1 cellular context compared by ENCODE assay signal in the genomic region with DNA sequence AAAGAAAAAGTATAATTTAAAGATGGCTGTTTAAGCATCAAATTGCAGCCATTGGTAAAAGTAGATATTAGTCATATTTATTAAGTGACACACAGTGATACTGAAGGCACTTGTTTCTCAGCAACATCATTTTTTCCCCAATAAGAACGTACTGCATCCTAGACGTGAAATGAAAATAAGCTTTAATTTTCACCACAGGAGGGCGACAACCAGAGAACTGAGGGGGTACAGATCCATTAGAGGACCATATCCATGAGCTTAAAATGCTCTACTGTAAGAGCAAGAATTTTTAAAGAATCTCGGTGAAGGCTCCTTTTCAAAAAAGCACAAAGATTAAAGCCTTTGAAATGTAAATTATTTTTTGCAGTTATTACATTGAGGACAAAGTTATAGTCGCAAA.
TF ChIP-seq lines count a peak whose summit lies in the region.

No MANE protein-coding gene starts in this region.

TF ChIP-seq in GM23338, 12 proteins besides CTCF, POLR2A, EP300 and RAD21 (continued from another document):
- TF ChIP-seq, protein P1, sequence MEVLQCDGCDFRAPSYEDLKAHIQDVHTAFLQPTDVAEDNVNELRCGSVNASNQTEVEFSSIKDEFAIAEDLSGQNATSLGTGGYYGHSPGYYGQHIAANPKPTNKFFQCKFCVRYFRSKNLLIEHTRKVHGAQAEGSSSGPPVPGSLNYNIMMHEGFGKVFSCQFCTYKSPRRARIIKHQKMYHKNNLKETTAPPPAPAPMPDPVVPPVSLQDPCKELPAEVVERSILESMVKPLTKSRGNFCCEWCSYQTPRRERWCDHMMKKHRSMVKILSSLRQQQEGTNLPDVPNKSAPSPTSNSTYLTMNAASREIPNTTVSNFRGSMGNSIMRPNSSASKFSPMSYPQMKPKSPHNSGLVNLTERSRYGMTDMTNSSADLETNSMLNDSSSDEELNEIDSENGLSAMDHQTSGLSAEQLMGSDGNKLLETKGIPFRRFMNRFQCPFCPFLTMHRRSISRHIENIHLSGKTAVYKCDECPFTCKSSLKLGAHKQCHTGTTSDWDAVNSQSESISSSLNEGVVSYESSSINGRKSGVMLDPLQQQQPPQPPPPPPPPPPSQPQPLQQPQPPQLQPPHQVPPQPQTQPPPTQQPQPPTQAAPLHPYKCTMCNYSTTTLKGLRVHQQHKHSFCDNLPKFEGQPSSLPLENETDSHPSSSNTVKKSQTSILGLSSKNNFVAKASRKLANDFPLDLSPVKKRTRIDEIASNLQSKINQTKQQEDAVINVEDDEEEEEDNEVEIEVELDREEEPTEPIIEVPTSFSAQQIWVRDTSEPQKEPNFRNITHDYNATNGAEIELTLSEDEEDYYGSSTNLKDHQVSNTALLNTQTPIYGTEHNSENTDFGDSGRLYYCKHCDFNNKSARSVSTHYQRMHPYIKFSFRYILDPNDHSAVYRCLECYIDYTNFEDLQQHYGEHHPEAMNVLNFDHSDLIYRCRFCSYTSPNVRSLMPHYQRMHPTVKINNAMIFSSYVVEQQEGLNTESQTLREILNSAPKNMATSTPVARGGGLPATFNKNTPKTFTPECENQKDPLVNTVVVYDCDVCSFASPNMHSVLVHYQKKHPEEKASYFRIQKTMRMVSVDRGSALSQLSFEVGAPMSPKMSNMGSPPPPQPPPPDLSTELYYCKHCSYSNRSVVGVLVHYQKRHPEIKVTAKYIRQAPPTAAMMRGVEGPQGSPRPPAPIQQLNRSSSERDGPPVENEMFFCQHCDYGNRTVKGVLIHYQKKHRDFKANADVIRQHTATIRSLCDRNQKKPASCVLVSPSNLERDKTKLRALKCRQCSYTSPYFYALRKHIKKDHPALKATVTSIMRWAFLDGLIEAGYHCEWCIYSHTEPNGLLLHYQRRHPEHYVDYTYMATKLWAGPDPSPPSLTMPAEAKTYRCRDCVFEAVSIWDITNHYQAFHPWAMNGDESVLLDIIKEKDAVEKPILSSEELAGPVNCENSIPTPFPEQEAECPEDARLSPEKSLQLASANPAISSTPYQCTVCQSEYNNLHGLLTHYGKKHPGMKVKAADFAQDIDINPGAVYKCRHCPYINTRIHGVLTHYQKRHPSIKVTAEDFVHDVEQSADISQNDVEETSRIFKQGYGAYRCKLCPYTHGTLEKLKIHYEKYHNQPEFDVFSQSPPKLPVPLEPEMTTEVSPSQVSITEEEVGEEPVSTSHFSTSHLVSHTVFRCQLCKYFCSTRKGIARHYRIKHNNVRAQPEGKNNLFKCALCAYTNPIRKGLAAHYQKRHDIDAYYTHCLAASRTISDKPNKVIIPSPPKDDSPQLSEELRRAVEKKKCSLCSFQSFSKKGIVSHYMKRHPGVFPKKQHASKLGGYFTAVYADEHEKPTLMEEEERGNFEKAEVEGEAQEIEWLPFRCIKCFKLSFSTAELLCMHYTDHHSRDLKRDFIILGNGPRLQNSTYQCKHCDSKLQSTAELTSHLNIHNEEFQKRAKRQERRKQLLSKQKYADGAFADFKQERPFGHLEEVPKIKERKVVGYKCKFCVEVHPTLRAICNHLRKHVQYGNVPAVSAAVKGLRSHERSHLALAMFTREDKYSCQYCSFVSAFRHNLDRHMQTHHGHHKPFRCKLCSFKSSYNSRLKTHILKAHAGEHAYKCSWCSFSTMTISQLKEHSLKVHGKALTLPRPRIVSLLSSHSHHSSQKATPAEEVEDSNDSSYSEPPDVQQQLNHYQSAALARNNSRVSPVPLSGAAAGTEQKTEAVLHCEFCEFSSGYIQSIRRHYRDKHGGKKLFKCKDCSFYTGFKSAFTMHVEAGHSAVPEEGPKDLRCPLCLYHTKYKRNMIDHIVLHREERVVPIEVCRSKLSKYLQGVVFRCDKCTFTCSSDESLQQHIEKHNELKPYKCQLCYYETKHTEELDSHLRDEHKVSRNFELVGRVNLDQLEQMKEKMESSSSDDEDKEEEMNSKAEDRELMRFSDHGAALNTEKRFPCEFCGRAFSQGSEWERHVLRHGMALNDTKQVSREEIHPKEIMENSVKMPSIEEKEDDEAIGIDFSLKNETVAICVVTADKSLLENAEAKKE (CRISPR knock-in tag; IDR thresholded peaks at IDR 0.05) = no peak
- TF ChIP-seq, protein P2, sequence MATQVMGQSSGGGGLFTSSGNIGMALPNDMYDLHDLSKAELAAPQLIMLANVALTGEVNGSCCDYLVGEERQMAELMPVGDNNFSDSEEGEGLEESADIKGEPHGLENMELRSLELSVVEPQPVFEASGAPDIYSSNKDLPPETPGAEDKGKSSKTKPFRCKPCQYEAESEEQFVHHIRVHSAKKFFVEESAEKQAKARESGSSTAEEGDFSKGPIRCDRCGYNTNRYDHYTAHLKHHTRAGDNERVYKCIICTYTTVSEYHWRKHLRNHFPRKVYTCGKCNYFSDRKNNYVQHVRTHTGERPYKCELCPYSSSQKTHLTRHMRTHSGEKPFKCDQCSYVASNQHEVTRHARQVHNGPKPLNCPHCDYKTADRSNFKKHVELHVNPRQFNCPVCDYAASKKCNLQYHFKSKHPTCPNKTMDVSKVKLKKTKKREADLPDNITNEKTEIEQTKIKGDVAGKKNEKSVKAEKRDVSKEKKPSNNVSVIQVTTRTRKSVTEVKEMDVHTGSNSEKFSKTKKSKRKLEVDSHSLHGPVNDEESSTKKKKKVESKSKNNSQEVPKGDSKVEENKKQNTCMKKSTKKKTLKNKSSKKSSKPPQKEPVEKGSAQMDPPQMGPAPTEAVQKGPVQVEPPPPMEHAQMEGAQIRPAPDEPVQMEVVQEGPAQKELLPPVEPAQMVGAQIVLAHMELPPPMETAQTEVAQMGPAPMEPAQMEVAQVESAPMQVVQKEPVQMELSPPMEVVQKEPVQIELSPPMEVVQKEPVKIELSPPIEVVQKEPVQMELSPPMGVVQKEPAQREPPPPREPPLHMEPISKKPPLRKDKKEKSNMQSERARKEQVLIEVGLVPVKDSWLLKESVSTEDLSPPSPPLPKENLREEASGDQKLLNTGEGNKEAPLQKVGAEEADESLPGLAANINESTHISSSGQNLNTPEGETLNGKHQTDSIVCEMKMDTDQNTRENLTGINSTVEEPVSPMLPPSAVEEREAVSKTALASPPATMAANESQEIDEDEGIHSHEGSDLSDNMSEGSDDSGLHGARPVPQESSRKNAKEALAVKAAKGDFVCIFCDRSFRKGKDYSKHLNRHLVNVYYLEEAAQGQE (IDR thresholded peaks at IDR 0.05; ENCODE audit: unreplicated experiment) = no peak
- TF ChIP-seq NANOG (IDR thresholded peaks at IDR 0.05; ENCODE audit: borderline replicate concordance) (no peak), CREB1 (CRISPR knock-in tag; IDR thresholded peaks at IDR 0.05; ENCODE audit: low read depth) (no peak), ZNF331 (CRISPR knock-in tag; IDR thresholded peaks at IDR 0.05; ENCODE audit: low read depth) (no peak), JUNB (IDR thresholded peaks at IDR 0.05; ENCODE audit: unreplicated experiment) (no peak)
